Comparison of ENCODE assay signal across 16 cellular contexts in the genomic region with DNA sequence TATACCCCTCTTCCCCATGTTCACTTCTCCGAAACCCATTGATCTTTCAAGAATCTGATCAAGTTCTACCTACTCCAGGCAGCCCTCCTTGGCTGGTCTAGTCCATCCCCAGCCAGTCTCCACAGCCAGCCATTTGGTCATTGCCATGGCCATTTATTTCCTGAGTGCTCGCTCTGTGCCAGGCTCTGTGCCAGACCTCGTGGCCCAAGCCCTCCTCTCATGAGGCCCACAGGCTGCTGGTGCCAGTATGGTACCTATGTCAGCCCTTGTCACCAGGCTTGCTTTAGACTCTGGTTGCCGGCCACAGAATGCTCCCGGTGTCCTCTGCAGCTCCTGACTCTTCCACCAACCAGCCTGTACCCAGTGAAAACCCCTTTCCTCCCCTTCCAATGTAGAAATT.
"Had no signal": no experiment of that assay in that cellular context is flagged by ENCODE, and none has a peak within 500 bp of the region (broad histone marks: within the 10 kb centered on the region; RNA-seq: fewer than 3 reads in every experiment).

No MANE protein-coding gene starts in this region.

- H3K4me2 ChIP-seq: smooth muscle cell had no signal

- H3K27me3 ChIP-seq: ovary, uterus had no signal

- H3K4me3 ChIP-seq: coronary artery, heart right ventricle, ovary, smooth muscle cell, thyroid gland, upper lobe of left lung, uterus had no signal

- DNase-seq: effector memory CD4-positive, alpha-beta T cell; kidney glomerular epithelial cell; mesendoderm; naive B cell; stimulated activated CD4-positive, alpha-beta T cell treated with anti-CD3 and anti-CD28 coated beads, Interleukin-2, amount 100 ng/mL, for 48 hours; stimulated activated naive CD4-positive, alpha-beta T cell treated with Interleukin-2 at 50 U/mL for 16 hours; thyroid gland; upper lobe of left lung; uterus had no signal

- H3K36me3 ChIP-seq: heart right ventricle, ovary, thyroid gland, upper lobe of left lung, uterus had no signal

- H3K27ac Mint-ChIP-seq: naive B cell had no signal

- H3K9me3 ChIP-seq: heart right ventricle, ovary, thyroid gland, upper lobe of left lung, uterus had no signal

- H3K27ac ChIP-seq: coronary artery, heart right ventricle, thyroid gland, upper lobe of left lung, uterus had no signal

- FAIRE-seq: endometrium, frontal cortex, islet of Langerhans had no signal
